In genomic region chr4:5813882-5814255, GRCh38 we compare ENCODE assay signal across 30 cellular contexts.
"Had no signal": no experiment of that assay in that cellular context is flagged by ENCODE, and none has a peak within 500 bp of the region (broad histone marks: within the 10 kb centered on the region; RNA-seq: fewer than 3 reads in every experiment).

No MANE protein-coding gene starts in this region.

- H3K4me3 ChIP-seq: colonic mucosa, gastrocnemius medialis, heart right ventricle, left lung, lower lobe of right lung, pancreas, right atrium auricular region, skin epidermis, spleen, thoracic aorta, tibial nerve, upper lobe of left lung had no signal

- H3K9me3 ChIP-seq: colonic mucosa, gastrocnemius medialis, left lung, lower lobe of right lung, neutrophil, pancreas, thoracic aorta, upper lobe of left lung had no signal

- H3K4me3 Mint-ChIP-seq: central memory CD8-positive, alpha-beta T cell; dendritic cell treated with granulocyte-macrophage colony-stimulating factor and Interleukin-4, amounts not matched to agents 40 ng/mL and 50 ng/mL, for 4 days; endodermal cell; memory B cell; mesothelial cell of epicardium; naive thymus-derived CD8-positive, alpha-beta T cell; stimulated activated memory B cell treated with anti-CD40 and anti-IgM and Interleukin-4, amounts not matched to agents 10 μg/mL and 1 μg/mL and 100 μg/mL, for 72 hours had no signal

- DNase-seq: colonic mucosa; effector CD8-positive, alpha-beta T cell; endodermal cell; foreskin fibroblast; gastrocnemius medialis; heart right ventricle; hippocampal formation; left cardiac atrium; lower lobe of right lung; naive thymus-derived CD8-positive, alpha-beta T cell; pancreas; stimulated activated CD4-positive, alpha-beta T cell treated with anti-CD3 and anti-CD28 coated beads, Interleukin-4, amount 100 ng/mL, for 4 hours; stimulated activated naive CD8-positive, alpha-beta T cell treated with anti-CD3 and anti-CD28 coated beads, Interleukin-15, Interleukin-2, amounts not matched to agents 100 U/mL and 50 U/mL, for 24 hours; upper lobe of left lung had no signal

- H3K27me3 ChIP-seq: colonic mucosa, gastrocnemius medialis, heart right ventricle, left lung, neutrophil, pancreas, right atrium auricular region, tibial nerve, upper lobe of left lung had no signal

- ATAC-seq: esophagus mucosa; gastrocnemius medialis; left cardiac atrium; left lung; lower lobe of right lung; naive thymus-derived CD8-positive, alpha-beta T cell; pancreas; stimulated activated memory B cell treated with anti-CD40 and anti-IgM and Interleukin-4, amounts not matched to agents 10 μg/mL and 1 μg/mL and 100 μg/mL, for 72 hours; stimulated activated naive CD8-positive, alpha-beta T cell treated with anti-CD3 and anti-CD28 coated beads, Interleukin-15, Interleukin-2, amounts not matched to agents 100 U/mL and 50 U/mL, for 24 hours had no signal

- H3K36me3 Mint-ChIP-seq: memory B cell; naive thymus-derived CD8-positive, alpha-beta T cell; stimulated activated memory B cell treated with anti-CD40 and anti-IgM and Interleukin-4, amounts not matched to agents 10 μg/mL and 1 μg/mL and 100 μg/mL, for 72 hours had no signal

- H3K36me3 ChIP-seq: colonic mucosa, gastrocnemius medialis, neutrophil had no signal

- H3K27ac Mint-ChIP-seq: dendritic cell treated with granulocyte-macrophage colony-stimulating factor and Interleukin-4, amounts not matched to agents 40 ng/mL and 50 ng/mL, for 4 days; endodermal cell; memory B cell; mesothelial cell of epicardium; stimulated activated memory B cell treated with anti-CD40 and anti-IgM and Interleukin-4, amounts not matched to agents 10 μg/mL and 1 μg/mL and 100 μg/mL, for 72 hours had no signal

- H3K9me3 Mint-ChIP-seq: central memory CD8-positive, alpha-beta T cell; dendritic cell treated with granulocyte-macrophage colony-stimulating factor and Interleukin-4, amounts not matched to agents 40 ng/mL and 50 ng/mL, for 4 days; mesothelial cell of epicardium; stimulated activated memory B cell treated with anti-CD40 and anti-IgM and Interleukin-4, amounts not matched to agents 10 μg/mL and 1 μg/mL and 100 μg/mL, for 72 hours had no signal

- FAIRE-seq: islet of Langerhans, pancreas, urothelium cell line had no signal

- H3K27me3 Mint-ChIP-seq: central memory CD8-positive, alpha-beta T cell; dendritic cell treated with granulocyte-macrophage colony-stimulating factor and Interleukin-4, amounts not matched to agents 40 ng/mL and 50 ng/mL, for 4 days had no signal

- H3K4me1 Mint-ChIP-seq: central memory CD8-positive, alpha-beta T cell; endodermal cell; memory B cell; mesothelial cell of epicardium; naive thymus-derived CD8-positive, alpha-beta T cell; stimulated activated memory B cell treated with anti-CD40 and anti-IgM and Interleukin-4, amounts not matched to agents 10 μg/mL and 1 μg/mL and 100 μg/mL, for 72 hours had no signal

- H3K27ac ChIP-seq: colonic mucosa, epithelial cell of prostate, gastrocnemius medialis, left lung, lower lobe of right lung, neutrophil, pancreas, right atrium auricular region, skin epidermis, spleen, thoracic aorta, tibial nerve, upper lobe of left lung had no signal

- H3K4me1 ChIP-seq: colonic mucosa, gastrocnemius medialis, heart right ventricle, left lung, lower lobe of right lung, pancreas, right atrium auricular region, spleen, tibial nerve, upper lobe of left lung had no signal
